20 cellular contexts compared by ENCODE assay signal in the genomic region with DNA sequence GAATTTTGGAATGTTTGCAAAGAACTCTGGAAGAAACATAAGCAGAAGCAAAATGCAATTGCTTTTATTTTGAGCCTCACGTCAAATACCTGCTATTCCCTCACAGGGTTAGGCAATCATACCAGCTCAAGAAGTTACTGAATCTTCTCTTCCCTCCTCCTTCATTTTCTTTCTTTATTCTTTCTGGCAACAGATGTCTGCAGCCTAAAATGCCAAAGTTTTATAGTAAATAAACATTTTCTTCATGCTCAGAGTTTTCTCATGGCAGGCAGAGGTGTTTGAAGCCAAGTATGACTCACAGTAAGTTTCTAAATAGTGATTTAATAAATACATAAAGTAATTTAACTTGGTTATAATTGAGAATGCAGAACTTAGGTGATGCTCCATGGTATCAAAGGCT.
A peak's percentile ranks its signal among the peaks of the same experiment; 100 is the strongest.
DNase-seq lines count a peak whose midpoint lies in the region; ATAC-seq and TF ChIP-seq lines count a peak whose summit lies in the region.
"Had no signal": no experiment of that assay in that cellular context is flagged by ENCODE, and none has a peak within 500 bp of the region (broad histone marks: within the 10 kb centered on the region; RNA-seq: fewer than 3 reads in every experiment).

No MANE protein-coding gene starts in this region.

- intact Hi-C loops in MCF 10A (cut with micrococcal nuclease), result no loop called here
- intact Hi-C loops in breast epithelium (cut with DNase I; ENCODE audit: low total_unique reads), result no loop called here

- TF ChIP-seq CTCF in MCF 10A (IDR thresholded peaks at IDR 0.05; ENCODE audit: unreplicated experiment) (no peak), breast epithelium (IDR thresholded peaks at IDR 0.05) (no peak), fibroblast of the aortic adventitia (IDR thresholded peaks at IDR 0.05; ENCODE audit: insufficient read depth, low read length) (no peak)

- POLR2A ChIA-PET in MCF 10A (lab: Yijun Ruan, JAX), result interaction anchor here (0.6 kb wide), 1 partner anchor 1708 kb away, joined by 3 read pairs; no protein-coding TSS in a partner anchor

- no peaks in the 10 kb centered on the region for H3K27me3 ChIP-seq in breast epithelium
- H3K27me3 ChIP-seq: BE2C, SJCRH30 had no signal

- CTCF ChIA-PET in MCF 10A (lab: Yijun Ruan, JAX), result interaction anchor here (0.6 to 1.9 kb wide), 6 partner anchors 8 to 1827 kb away, joined by 3 to 8 read pairs (median 4); no protein-coding TSS in a partner anchor

- no peak for ATAC-seq in HG03565 (IDR thresholded peaks at IDR 0.05; ENCODE audit: unreplicated experiment)
- ATAC-seq: SK-N-SH treated with all-trans-retinoic acid at 6 μM for 48 hours had no signal

- no peaks in the 10 kb centered on the region for H3K9me3 ChIP-seq in breast epithelium
- H3K9me3 ChIP-seq: BE2C, SJCRH30 had no signal

- no peaks in the 10 kb centered on the region for H3K27me3 Mint-ChIP-seq in MCF 10A (ENCODE audit: insufficient read depth, unreplicated experiment)

- H3K4me1 Mint-ChIP-seq in MCF 10A (ENCODE audit: insufficient read depth, unreplicated experiment), result no peaks in the 10 kb centered on the region
- H3K4me1 Mint-ChIP-seq: CD14-positive monocyte; CD8-positive, alpha-beta memory T cell had no signal

- no peak overlapping the region for H3K27ac ChIP-seq in breast epithelium
- H3K27ac ChIP-seq: 22Rv1, SJCRH30 had no signal

- H3K4me1 ChIP-seq in breast epithelium, result no peaks in the 10 kb centered on the region
- H3K4me1 ChIP-seq: BE2C, SJCRH30 had no signal

- H3K36me3 ChIP-seq in breast epithelium, result no peaks in the 10 kb centered on the region
- H3K36me3 ChIP-seq: BE2C, SJCRH30 had no signal

- H3K9me3 Mint-ChIP-seq in MCF 10A (ENCODE audit: unreplicated experiment), result no peaks in the 10 kb centered on the region

- TF ChIP-seq POLR2A in breast epithelium (IDR thresholded peaks at IDR 0.05), result no peak

- no peak overlapping the region for H3K4me3 Mint-ChIP-seq in MCF 10A (ENCODE audit: unreplicated experiment)
- H3K4me3 Mint-ChIP-seq: CD14-positive monocyte; CD8-positive, alpha-beta memory T cell had no signal

- no peak overlapping the region for H3K4me3 ChIP-seq in breast epithelium
- no peak overlapping the region for H3K4me3 ChIP-seq in fibroblast of the aortic adventitia (ENCODE audit: low read depth, low read length)
- H3K4me3 ChIP-seq: SJCRH30 had no signal

- DNase-seq in MCF 10A (ENCODE audit: unreplicated experiment), result peak; percentile 34
- DNase-seq in breast epithelium (ENCODE audit: low spot score in 2 of 2), result no peak
- peak; percentile 39 for DNase-seq in dedifferentiated amniotic fluid mesenchymal stem cell (ENCODE audit: extremely low spot score)
- DNase-seq in fibroblast of the aortic adventitia (ENCODE audit: low read depth), result peak; percentile 51
- DNase-seq in NCI-H2107 treated with DMSO at 0.1 percent for 48 hours (lab: John Stamatoyannopoulos, UW; ENCODE audit: unreplicated experiment), result no peak
- no peak for DNase-seq in stimulated activated CD4-positive, alpha-beta T cell treated with anti-CD3 and anti-CD28 coated beads, Interleukin-1b, Interleukin-23, amount 100 ng/mL, for 48 hours
- DNase-seq: BE2C; CD8-positive, alpha-beta memory T cell; DMS79 treated with DMSO at 0.1 percent for 48 hours; GF-D8; HCEC 1CT; NCI-H1417; NCI-H1694 treated with DMSO at 0.1 percent for 48 hours; NCI-H524 treated with DMSO at 0.1 percent for 48 hours; NCI-H774; SJCRH30 had no signal

- no peaks in the 10 kb centered on the region for H3K36me3 Mint-ChIP-seq in MCF 10A (ENCODE audit: insufficient read depth, unreplicated experiment)
- H3K36me3 Mint-ChIP-seq: CD14-positive monocyte; CD8-positive, alpha-beta memory T cell had no signal

- no TSS peak for BruUV-seq in MCF 10A (replicated peaks; lab: Mats Ljungman, UMichigan)

- no peak overlapping the region for H3K27ac Mint-ChIP-seq in MCF 10A (ENCODE audit: low read depth, unreplicated experiment)
- H3K27ac Mint-ChIP-seq: CD14-positive monocyte; CD8-positive, alpha-beta memory T cell had no signal

Comparison
In these comparisons a context has a peak if more than half of its experiments do, and no peak if none do; other contexts are left out.
1. DNase-seq: peak in MCF 10A (single experiment), dedifferentiated amniotic fluid mesenchymal stem cell (single experiment) and fibroblast of the aortic adventitia (single experiment); none in breast epithelium (0 of 2), NCI-H2107 treated with DMSO at 0.1 percent for 48 hours (single experiment) and stimulated activated CD4-positive, alpha-beta T cell treated with anti-CD3 and anti-CD28 coated beads, Interleukin-1b, Interleukin-23, amount 100 ng/mL, for 48 hours (single experiment).